Comparison of ENCODE assay signal across 7 cellular contexts in the genomic region with DNA sequence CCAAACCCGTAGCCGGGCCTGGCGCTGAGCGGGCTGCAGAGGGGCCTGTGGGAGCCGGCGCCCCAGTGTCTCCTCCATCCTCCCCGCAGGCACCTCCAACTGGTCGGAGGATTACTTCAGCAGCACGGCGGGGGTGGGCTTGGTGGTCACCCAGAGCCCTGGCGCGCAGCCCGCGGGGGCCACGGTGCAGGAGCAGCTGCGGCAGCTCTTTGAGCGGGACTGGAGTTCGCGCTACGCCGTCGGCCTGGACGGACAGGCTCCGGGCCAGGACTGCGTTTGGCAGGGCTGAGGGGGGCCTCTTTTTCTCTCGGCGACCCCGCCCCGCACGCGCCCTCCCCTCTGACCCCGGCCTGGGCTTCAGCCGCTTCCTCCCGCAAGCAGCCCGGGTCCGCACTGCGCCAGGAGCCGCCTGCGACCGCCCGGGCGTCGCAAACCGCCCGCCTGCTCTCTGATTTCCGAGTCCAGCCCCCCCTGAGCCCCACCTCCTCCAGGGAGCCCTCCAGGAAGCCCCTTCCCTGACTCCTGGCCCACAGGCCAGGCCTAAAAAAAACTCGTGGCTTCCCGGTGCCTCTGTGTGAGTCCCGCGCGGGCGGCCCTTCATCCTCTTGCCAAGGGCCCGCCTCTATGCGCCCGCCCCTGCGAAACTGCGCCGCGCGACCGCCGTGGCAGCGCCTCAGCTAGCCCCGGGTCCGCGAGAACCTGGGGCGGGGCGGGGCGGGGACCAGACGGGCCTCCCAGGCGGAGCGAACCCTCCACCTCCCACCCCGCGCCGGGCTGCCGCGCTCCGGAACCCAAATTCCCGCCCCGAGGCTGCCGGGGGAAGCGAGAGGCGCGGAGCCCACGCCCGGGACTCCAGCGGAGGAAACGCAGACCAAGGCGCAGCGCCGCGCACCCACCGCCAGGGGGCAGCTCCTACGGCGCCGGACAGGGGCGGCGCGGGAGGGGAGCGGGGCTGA. TPM values are rescaled to one million over a fixed set of nuclear protein-coding genes. Genes with fewer than 3 reads are reported as not detected.
DNase-seq lines count a peak whose midpoint lies in the region; ATAC-seq and TF ChIP-seq lines count a peak whose summit lies in the region.

No MANE protein-coding gene starts in this region.

- no peak overlapping the region for H2AFZ ChIP-seq in neural cell (ENCODE audit: low read depth, low read length)

- H3K79me2 ChIP-seq in neural cell (replicated peaks; ENCODE audit: insufficient read depth, low read length): no peaks in the 10 kb centered on the region

- H3K9ac ChIP-seq in neural cell (ENCODE audit: low read length): peak overlapping the region; percentile 29

- no peak overlapping the region for H3K4me2 ChIP-seq in neural cell (ENCODE audit: low read length)

- TF ChIP-seq CTCF in GM12875 (IDR thresholded peaks at IDR 0.05; ENCODE audit: borderline replicate concordance, insufficient read depth, low read depth, low read length) (peak; percentile 89), neural cell (IDR thresholded peaks at IDR 0.05; ENCODE audit: poor library complexity, severe bottlenecking) (peak; percentile 64)

- no peak overlapping the region for H3K27ac Mint-ChIP-seq in activated T-helper 17 cell treated with anti-CD3 and anti-CD28 coated beads, Interleukin-2, amount 50 U/mL, for 72 hours

- no peak for TF ChIP-seq EP300 in neural cell (conservative IDR thresholded peaks at IDR 0.05; ENCODE audit: poor library complexity, severe bottlenecking)

- ATAC-seq in activated T-helper 17 cell treated with anti-CD3 and anti-CD28 coated beads, Interleukin-2, amount 50 U/mL, for 72 hours (replicated peaks): peak; percentile 88
- peak; percentile 85 for ATAC-seq in stimulated activated naive CD8-positive, alpha-beta T cell treated with anti-CD3 and anti-CD28 coated beads, Interleukin-15, Interleukin-2, amounts not matched to agents 100 U/mL and 50 U/mL, for 24 hours

- H3K9me2 ChIP-seq in neural cell (ENCODE audit: insufficient read depth, low read length): no peaks in the 10 kb centered on the region

- H3K27ac ChIP-seq in neural cell (ENCODE audit: low read length): no peak overlapping the region

- H3K27me3 Mint-ChIP-seq in activated T-helper 17 cell treated with anti-CD3 and anti-CD28 coated beads, Interleukin-2, amount 50 U/mL, for 72 hours: peaks cover 4% of the 10 kb centered on the region

- H4K20me1 ChIP-seq in neural cell (ENCODE audit: insufficient read depth): no peaks in the 10 kb centered on the region

- H3K4me3 ChIP-seq in GM12875 (ENCODE audit: low read depth, low read length): peak overlapping the region; percentile 21
- H3K4me3 ChIP-seq in neural cell (ENCODE audit: low read length): peak overlapping the region; percentile 60

- H3K36me3 Mint-ChIP-seq in activated T-helper 17 cell treated with anti-CD3 and anti-CD28 coated beads, Interleukin-2, amount 50 U/mL, for 72 hours (ENCODE audit: low read depth): no peaks in the 10 kb centered on the region

- peak overlapping the region; percentile 17 for H3K4me3 Mint-ChIP-seq in activated T-helper 17 cell treated with anti-CD3 and anti-CD28 coated beads, Interleukin-2, amount 50 U/mL, for 72 hours

- no peaks in the 10 kb centered on the region for H3K4me1 Mint-ChIP-seq in activated T-helper 17 cell treated with anti-CD3 and anti-CD28 coated beads, Interleukin-2, amount 50 U/mL, for 72 hours

- H3K9me3 ChIP-seq in neural cell (ENCODE audit: low read length): no peaks in the 10 kb centered on the region

- DNase-seq in HuH-7.5 (ENCODE audit: low spot score) (peak; percentile 88), RPMI7951 (ENCODE audit: low read depth) (peak; percentile 69), fibroblast of the conjunctiva (ENCODE audit: low read depth) (peak; percentile 69)
- peak; percentile 94 for DNase-seq in stimulated activated naive CD8-positive, alpha-beta T cell treated with anti-CD3 and anti-CD28 coated beads, Interleukin-15, Interleukin-2, amounts not matched to agents 100 U/mL and 50 U/mL, for 24 hours

- H3K27me3 ChIP-seq in neural cell (ENCODE audit: insufficient read depth, low read depth, low read length): peaks cover 38% of the 10 kb centered on the region

- no peaks in the 10 kb centered on the region for H3F3A ChIP-seq in neural cell (ENCODE audit: insufficient read depth, low read length, poor library complexity, severe bottlenecking)

- TF ChIP-seq RAD21 in neural cell (conservative IDR thresholded peaks at IDR 0.05): peak; percentile 44

- H3K9me3 Mint-ChIP-seq in activated T-helper 17 cell treated with anti-CD3 and anti-CD28 coated beads, Interleukin-2, amount 50 U/mL, for 72 hours: no peaks in the 10 kb centered on the region

- no peaks in the 10 kb centered on the region for H3K36me3 ChIP-seq in neural cell (ENCODE audit: insufficient read depth, low read length)

TF ChIP-seq in neural cell, 6 proteins besides CTCF, POLR2A, EP300 and RAD21:
- TF ChIP-seq SMC3 (conservative IDR thresholded peaks at IDR 0.05; ENCODE audit: poor library complexity) (peak; percentile 61), MXI1 (conservative IDR thresholded peaks at IDR 0.05; ENCODE audit: poor library complexity, severe bottlenecking) (no peak)

RNA-seq across cellular contexts. Expression of gene PLD4, which starts 8.3 kb away (rescaled TPM):
- total RNA-seq in RPMI7951 (2014; rRNA removed; shearing (Covaris generic)): not detected in 2 replicates
- total RNA-seq in activated T-helper 17 cell treated with anti-CD3 and anti-CD28 coated beads, Interleukin-2, amount 50 U/mL, for 72 hours: not detected
- not detected in 2 replicates for polyA plus RNA-seq in neural cell
- polyA minus RNA-seq in neural cell: 0.12 TPM in 1 of 2 replicates, not detected in the other

RNA-seq across cellular contexts. Expression of gene AHNAK2, which starts 45.2 kb away (rescaled TPM):
- total RNA-seq in RPMI7951 (2014; rRNA removed; shearing (Covaris generic)): 3.6 and 3.7 TPM in 2 replicates
- total RNA-seq in activated T-helper 17 cell treated with anti-CD3 and anti-CD28 coated beads, Interleukin-2, amount 50 U/mL, for 72 hours: under 1 TPM; 0.05 to 0.06 TPM
- polyA plus RNA-seq in neural cell: 0.82 and 1.4 TPM in 2 replicates
- polyA minus RNA-seq in neural cell: 7.3 and 10.4 TPM in 2 replicates

RNA-seq across cellular contexts. Expression of gene CLBA1, which starts 52.6 kb away (rescaled TPM):
- 3.9 and 8.2 TPM in 2 replicates for total RNA-seq in RPMI7951 (2014; rRNA removed; shearing (Covaris generic))
- total RNA-seq in activated T-helper 17 cell treated with anti-CD3 and anti-CD28 coated beads, Interleukin-2, amount 50 U/mL, for 72 hours: under 1 TPM; 0.54 to 0.85 TPM
- polyA plus RNA-seq in neural cell: 27.8 and 28.6 TPM in 2 replicates
- 14.2 and 23.6 TPM in 2 replicates for polyA minus RNA-seq in neural cell
